Comparison of ENCODE assay signal across 15 cellular contexts in the genomic region with DNA sequence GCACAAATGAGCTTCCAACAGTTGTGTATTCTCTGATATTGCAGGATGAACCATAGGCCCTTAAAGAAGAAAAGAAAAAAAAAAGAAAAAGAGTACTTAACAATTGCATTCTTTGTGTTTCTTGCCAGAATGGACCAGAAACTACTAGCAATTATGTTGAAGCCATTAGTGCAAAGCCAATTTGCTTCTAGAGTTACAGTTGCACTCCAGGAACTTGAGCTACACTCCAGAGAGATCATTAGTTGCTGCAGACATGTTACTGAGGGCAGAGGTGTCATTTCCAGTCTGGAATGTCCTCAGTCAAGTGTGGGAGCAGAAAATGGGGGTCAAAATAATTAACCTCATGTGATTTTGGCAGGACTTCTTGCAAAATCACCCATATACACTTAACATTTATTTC.
DNase-seq lines count a peak whose midpoint lies in the region; ATAC-seq lines count a peak whose summit lies in the region.
"Had no signal": no experiment of that assay in that cellular context is flagged by ENCODE, and none has a peak within 500 bp of the region (broad histone marks: within the 10 kb centered on the region; RNA-seq: fewer than 3 reads in every experiment).

No MANE protein-coding gene starts in this region.

- ATAC-seq in HG02763 (IDR thresholded peaks at IDR 0.05; ENCODE audit: unreplicated experiment), result no peak
- ATAC-seq in HG03342 (IDR thresholded peaks at IDR 0.05; ENCODE audit: unreplicated experiment), result no peak
- ATAC-seq: GM12878 had no signal

- DNase-seq in NCI-H1417 (lab: John Stamatoyannopoulos, UW) (peak in 2 of 3 experiments; percentile 4 to 28), NCI-H1417 treated with DMSO at 0.1 percent for 48 hours (lab: John Stamatoyannopoulos, UW) (no peak), NCI-H82 (lab: John Stamatoyannopoulos, UW) (peak; percentile 20), NCI-H82 treated with DMSO at 0.1 percent for 48 hours (lab: John Stamatoyannopoulos, UW; ENCODE audit: unreplicated experiment) (no peak), NCI-H69 (lab: John Stamatoyannopoulos, UW) (peak; percentile 86), NCI-H2029 treated with DMSO at 0.1 percent for 48 hours (lab: John Stamatoyannopoulos, UW) (no peak)
- DNase-seq: 8988T; CD4-positive, alpha-beta memory T cell; DMS153; DND-41; EL; H9 had no signal

Comparison
In these comparisons a context has a peak if more than half of its experiments do, and no peak if none do; other contexts are left out.
1. DNase-seq: peak in NCI-H1417 (2 of 3), NCI-H82 (single experiment) and NCI-H69 (single experiment); none in NCI-H1417 treated with DMSO at 0.1 percent for 48 hours (single experiment), NCI-H82 treated with DMSO at 0.1 percent for 48 hours (single experiment) and NCI-H2029 treated with DMSO at 0.1 percent for 48 hours (single experiment).